20 cellular contexts compared by ENCODE assay signal in genomic region chr13:34064456-34065205, GRCh38.
DNase-seq lines count a peak whose midpoint lies in the region; ATAC-seq, FAIRE-seq and TF ChIP-seq lines count a peak whose summit lies in the region.
"Had no signal": no experiment of that assay in that cellular context is flagged by ENCODE, and none has a peak within 500 bp of the region (broad histone marks: within the 10 kb centered on the region; RNA-seq: fewer than 3 reads in every experiment).

No MANE protein-coding gene starts in this region.

- dilution Hi-C loops in endothelial cell of umbilical vein (cut with MboI; ENCODE audit: extremely low pct_ligation_motif_present, low sequenced_read_pairs), result no loop called here

- H3K27me3 ChIP-seq in adipocyte (replicated peaks; ENCODE audit: control insufficient read depth, insufficient read depth, low read length), result no peaks in the 10 kb centered on the region
- H3K27me3 ChIP-seq in endothelial cell of umbilical vein (ENCODE audit: control insufficient read depth in 2 of 2, insufficient read depth in 2 of 2, low read length in 2 of 2), result no peaks in the 10 kb centered on the region
- H3K27me3 ChIP-seq: BE2C had no signal

- H3K27ac Mint-ChIP-seq in activated CD4-positive, alpha-beta T cell treated with anti-CD3 and anti-CD28 coated beads for 36 hours, result no peak overlapping the region
- H3K27ac Mint-ChIP-seq: CD4-positive, alpha-beta T cell; H9 had no signal

- no peak overlapping the region for H3K4me3 Mint-ChIP-seq in activated CD4-positive, alpha-beta T cell treated with anti-CD3 and anti-CD28 coated beads for 36 hours
- H3K4me3 Mint-ChIP-seq: CD4-positive, alpha-beta T cell; H9 had no signal

- H3K9ac ChIP-seq in adipocyte (ENCODE audit: low read length), result no peak overlapping the region
- H3K9ac ChIP-seq in endothelial cell of umbilical vein (replicated peaks; ENCODE audit: extremely low read depth, insufficient read depth, low read length), result peak overlapping the region; percentile 3

- H3K4me1 Mint-ChIP-seq in activated CD4-positive, alpha-beta T cell treated with anti-CD3 and anti-CD28 coated beads for 36 hours, result no peaks in the 10 kb centered on the region

- POLR2A ChIA-PET in endothelial cell of umbilical vein (lab: Charles Lee), result no interaction called here
- POLR2A ChIA-PET in activated CD4-positive, alpha-beta T cell treated with anti-CD3 and anti-CD28 coated beads for 36 hours (lab: Charles Lee), result no interaction called here

- ATAC-seq in activated CD4-positive, alpha-beta T cell treated with anti-CD3 and anti-CD28 coated beads for 36 hours, result no peak

- H3K36me3 ChIP-seq in adipocyte (ENCODE audit: control insufficient read depth, insufficient read depth, low read length, severe bottlenecking) (no peaks in the 10 kb centered on the region), endothelial cell of umbilical vein (ENCODE audit: control insufficient read depth in 2 of 2, extremely low read depth in 1 of 2, insufficient read depth in 2 of 2, low read length in 2 of 2) (no peaks in the 10 kb centered on the region)
- H3K36me3 ChIP-seq: BE2C had no signal

- DNase-seq in NCI-H146 (lab: John Stamatoyannopoulos, UW), result peak; percentile 13
- no peak for DNase-seq in NCI-H146 treated with DMSO at 0.1 percent for 48 hours (lab: John Stamatoyannopoulos, UW; ENCODE audit: unreplicated experiment)
- DNase-seq in adipocyte (ENCODE audit: low read depth), result peak; percentile 42
- peak; percentile 81 for DNase-seq in endothelial cell of umbilical vein (ENCODE audit: low read depth, low spot score)
- DNase-seq in renal cortical epithelial cell (ENCODE audit: low read depth), result peak; percentile 36
- DNase-seq in NCI-H345 (lab: John Stamatoyannopoulos, UW), result no peak
- DNase-seq in activated CD4-positive, alpha-beta T cell treated with anti-CD3 and anti-CD28 coated beads for 36 hours, result no peak
- DNase-seq in SIG-M5 treated with dmso at 0.1 percent for 504 hours (lab: John Stamatoyannopoulos, UW; ENCODE audit: unreplicated experiment), result no peak
- DNase-seq: BE2C; CD4-positive, alpha-beta T cell; DMS79 treated with DMSO at 0.1 percent for 48 hours; H9; MV-4-11; NCI-H1417 treated with DMSO at 0.1 percent for 48 hours; NCI-H2081; NCI-H2227 treated with DMSO at 0.1 percent for 48 hours; NCI-H524 treated with DMSO at 0.1 percent for 48 hours; PC-9 had no signal

- CTCF ChIA-PET in endothelial cell of umbilical vein (lab: Charles Lee), result interaction anchor here (0.9 to 1.2 kb wide), 2 partner anchors 13 to 92 kb away, joined by 3 to 4 read pairs; no protein-coding TSS in a partner anchor
- CTCF ChIA-PET in activated CD4-positive, alpha-beta T cell treated with anti-CD3 and anti-CD28 coated beads for 36 hours (lab: Charles Lee), result no interaction called here

- H3K4me2 ChIP-seq in endothelial cell of umbilical vein (ENCODE audit: insufficient read depth, low read length), result no peak overlapping the region

- H3K9me3 ChIP-seq in adipocyte (ENCODE audit: control insufficient read depth, low read length), result no peaks in the 10 kb centered on the region
- H3K9me3 ChIP-seq in endothelial cell of umbilical vein (replicated peaks; ENCODE audit: control insufficient read depth, insufficient read depth, low read length), result no peaks in the 10 kb centered on the region
- H3K9me3 ChIP-seq: BE2C had no signal

- no TSS peak for BruUV-seq in endothelial cell of umbilical vein (replicated peaks; lab: Mats Ljungman, UMichigan)

- no peaks in the 10 kb centered on the region for H3K9me3 Mint-ChIP-seq in activated CD4-positive, alpha-beta T cell treated with anti-CD3 and anti-CD28 coated beads for 36 hours (ENCODE audit: low read depth)
- H3K9me3 Mint-ChIP-seq: CD4-positive, alpha-beta T cell; H9 had no signal

- H3K4me1 ChIP-seq in adipocyte (ENCODE audit: control insufficient read depth, insufficient read depth, low read length) (no peaks in the 10 kb centered on the region), endothelial cell of umbilical vein (ENCODE audit: control insufficient read depth, extremely low read depth, insufficient read depth, low read length) (peaks cover 4% of the 10 kb centered on the region)
- H3K4me1 ChIP-seq: BE2C had no signal

- TF ChIP-seq POLR2A in endothelial cell of umbilical vein (IDR thresholded peaks at IDR 0.05; ENCODE audit: low read depth, low read length), result no peak

- intact Hi-C loops in endothelial cell of umbilical vein (cut with micrococcal nuclease), result loop anchor here (1.0 kb wide), 1 partner anchor 38 kb away; no protein-coding TSS in a partner anchor
- intact Hi-C loops in activated CD4-positive, alpha-beta T cell treated with anti-CD3 and anti-CD28 coated beads for 36 hours (cut with DNase I, micrococcal nuclease), result no loop called here

- no peaks in the 10 kb centered on the region for H3K79me2 ChIP-seq in endothelial cell of umbilical vein (ENCODE audit: control insufficient read depth, insufficient read depth, low read length)

- no peaks in the 10 kb centered on the region for H3K9me1 ChIP-seq in endothelial cell of umbilical vein (replicated peaks; ENCODE audit: control insufficient read depth, extremely low read depth, insufficient read depth, low read length)

- no peak overlapping the region for H3K4me3 ChIP-seq in adipocyte (ENCODE audit: low read length)
- no peak overlapping the region for H3K4me3 ChIP-seq in endothelial cell of umbilical vein (replicated peaks in 1 of 3; ENCODE audit: insufficient read depth in 1 of 3, low read depth in 1 of 3, low read length in 3 of 3)
- H3K4me3 ChIP-seq: PC-9 had no signal

- TF ChIP-seq CTCF in endothelial cell of umbilical vein (IDR thresholded peaks at IDR 0.05; ENCODE audit: extremely low read depth in 1 of 2, insufficient read depth in 1 of 2, low read depth in 1 of 2, low read length in 2 of 2), result no peak

- peaks cover 2% of the 10 kb centered on the region for H3K27me3 Mint-ChIP-seq in activated CD4-positive, alpha-beta T cell treated with anti-CD3 and anti-CD28 coated beads for 36 hours
- H3K27me3 Mint-ChIP-seq: CD4-positive, alpha-beta T cell had no signal

- no peak overlapping the region for H2AFZ ChIP-seq in endothelial cell of umbilical vein (ENCODE audit: low read depth, low read length)
- H2AFZ ChIP-seq: PC-9 had no signal

- H3K36me3 Mint-ChIP-seq in activated CD4-positive, alpha-beta T cell treated with anti-CD3 and anti-CD28 coated beads for 36 hours (ENCODE audit: low read depth), result no peaks in the 10 kb centered on the region

- no peak overlapping the region for H3K27ac ChIP-seq in endothelial cell of umbilical vein (ENCODE audit: insufficient read depth, low read depth, low read length)
- H3K27ac ChIP-seq: 22Rv1 had no signal

- peak; percentile 66 for FAIRE-seq in endothelial cell of umbilical vein (lab: Jason Lieb, UNC)
- FAIRE-seq: G401.6 had no signal

- no peaks in the 10 kb centered on the region for H4K20me1 ChIP-seq in endothelial cell of umbilical vein (replicated peaks; ENCODE audit: control insufficient read depth, extremely low read depth, insufficient read depth, low read length)

TF ChIP-seq in endothelial cell of umbilical vein, 7 proteins besides CTCF, POLR2A, EP300 and RAD21:
- TF ChIP-seq EZH2 (IDR thresholded peaks at IDR 0.05; ENCODE audit: borderline replicate concordance, low read depth, low read length, severe bottlenecking) (no peak), JUN (IDR thresholded peaks at IDR 0.05; ENCODE audit: borderline replicate concordance, insufficient read depth, insufficient read length, low read depth) (peak; percentile 2), GATA2 (IDR thresholded peaks at IDR 0.05; ENCODE audit: insufficient read depth, insufficient read length, low read depth, low read length) (no peak), FOS (IDR thresholded peaks at IDR 0.05; ENCODE audit: borderline replicate concordance, insufficient read depth, low read length) (no peak), MYC (IDR thresholded peaks at IDR 0.05; ENCODE audit: low read depth, low read length) (no peak), MAX (IDR thresholded peaks at IDR 0.05; ENCODE audit: insufficient read depth, insufficient read length) (no peak)

Comparison
In these comparisons a context has a peak if more than half of its experiments do, and no peak if none do; other contexts are left out.
1. DNase-seq: peak in NCI-H146 (single experiment), adipocyte (single experiment), endothelial cell of umbilical vein (single experiment) and renal cortical epithelial cell (single experiment); none in NCI-H146 treated with DMSO at 0.1 percent for 48 hours (single experiment), NCI-H345 (single experiment), activated CD4-positive, alpha-beta T cell treated with anti-CD3 and anti-CD28 coated beads for 36 hours (single experiment) and SIG-M5 treated with dmso at 0.1 percent for 504 hours (single experiment).